In genomic region chr10:90658791-90659190, GRCh38 we compare ENCODE assay signal across 18 cellular contexts.
DNase-seq lines count a peak whose midpoint lies in the region; ATAC-seq, FAIRE-seq and TF ChIP-seq lines count a peak whose summit lies in the region.
"Had no signal": no experiment of that assay in that cellular context is flagged by ENCODE, and none has a peak within 500 bp of the region (broad histone marks: within the 10 kb centered on the region; RNA-seq: fewer than 3 reads in every experiment).

No MANE protein-coding gene starts in this region.

- FAIRE-seq in H1 (lab: Jason Lieb, UNC): peak; percentile 75

- H4K5ac ChIP-seq in IMR-90 (ENCODE audit: low read depth, low read length) (no peak overlapping the region), H1 (ENCODE audit: insufficient read length, low read depth, low read length) (no peak overlapping the region)

- H3K9me3 Mint-ChIP-seq in neural crest cell: peaks cover 6% of the 10 kb centered on the region
- H3K9me3 Mint-ChIP-seq: type B pancreatic cell had no signal

- no peak for TF ChIP-seq POLR2A in IMR-90 (IDR thresholded peaks at IDR 0.05; ENCODE audit: low read depth, low read length)
- no peak for TF ChIP-seq POLR2A in H1 (IDR thresholded peaks at IDR 0.05; ENCODE audit: control extremely low read depth in 1 of 2, low read depth in 2 of 2, low read length in 2 of 2)

- ATAC-seq in IMR-90 (ENCODE audit: low read depth) (no peak), GM21723 (IDR thresholded peaks at IDR 0.05; ENCODE audit: unreplicated experiment) (no peak)

- dilution Hi-C loops in IMR-90 (cut with HindIII; ENCODE audit: low sequenced_read_pairs, unreplicated experiment): no loop called here

- H3K36me3 Mint-ChIP-seq in neural crest cell (ENCODE audit: low read depth): no peaks in the 10 kb centered on the region
- H3K36me3 Mint-ChIP-seq: activated naive CD8-positive, alpha-beta T cell; brain; CD14-positive monocyte; type B pancreatic cell had no signal

- H2AK5ac ChIP-seq in IMR-90 (ENCODE audit: low read depth, low read length) (no peak overlapping the region), H1 (ENCODE audit: low read depth, low read length) (no peak overlapping the region)

- H2BK5ac ChIP-seq in IMR-90 (ENCODE audit: low read depth, low read length, poor library complexity, severe bottlenecking) (no peak overlapping the region), H1 (ENCODE audit: low read depth, low read length) (no peak overlapping the region)

- no peak overlapping the region for H2AK9ac ChIP-seq in IMR-90 (replicated peaks; ENCODE audit: low read depth, low read length, poor library complexity)

- no peak overlapping the region for H2BK12ac ChIP-seq in H1 (ENCODE audit: low read depth, low read length)

- H3K27me3 ChIP-seq in IMR-90 (ENCODE audit: control insufficient read depth, insufficient read depth, low read length): no peaks in the 10 kb centered on the region
- H3K27me3 ChIP-seq in H1 (replicated peaks in 1 of 4; ENCODE audit: control insufficient read depth in 3 of 4, extremely low read depth in 1 of 4, insufficient read depth in 3 of 4, low read length in 3 of 4): no peaks in the 10 kb centered on the region
- no peaks in the 10 kb centered on the region for H3K27me3 ChIP-seq in MG63

- H3K4me1 Mint-ChIP-seq in neural crest cell: no peaks in the 10 kb centered on the region
- H3K4me1 Mint-ChIP-seq: brain, CD14-positive monocyte, naive B cell had no signal

- H3K27me3 Mint-ChIP-seq in neural crest cell (ENCODE audit: low read depth): peaks cover 3% of the 10 kb centered on the region
- H3K27me3 Mint-ChIP-seq: brain, type B pancreatic cell had no signal

- H3K4me2 ChIP-seq in IMR-90 (ENCODE audit: low read depth, low read length) (no peak overlapping the region), H1 (ENCODE audit: insufficient read depth in 1 of 2, low read depth in 2 of 2, low read length in 2 of 2) (no peak overlapping the region)

- peak; percentile 19; the same call in 1 of the 2 replicates for TF ChIP-seq RAD21 in IMR-90 (IDR thresholded peaks at IDR 0.05; ENCODE audit: low read length)
- TF ChIP-seq RAD21 in H1 (IDR thresholded peaks at IDR 0.05 in 1 of 2, conservative IDR thresholded peaks at IDR 0.05 in 1 of 2; ENCODE audit: low read depth in 2 of 2, low read length in 2 of 2): peak; percentile 53 to 56

- WGBS in IMR-90 (ENCODE audit: extremely low coverage in 2 of 2, insufficient read length in 1 of 2), 2 experiments: no CpG with 5 or more reads among the region's 1 CpG
- 88% methylated on average over 1 of the region's 1 CpG; no CpG with 5 or more reads in 1 of the 2 experiments for WGBS in H1 (ENCODE audit: extremely low coverage in 1 of 2, insufficient coverage in 1 of 2, insufficient read length in 1 of 2, insufficient replicate concordance in 2 of 2, low coverage in 1 of 2, low lambda C conversion rate in 2 of 2, missing lambda C conversion rate in 1 of 2), 2 experiments

- no peaks in the 10 kb centered on the region for H3K36me3 ChIP-seq in IMR-90 (ENCODE audit: control insufficient read depth, insufficient read depth, low read length)
- H3K36me3 ChIP-seq in H1 (ENCODE audit: control insufficient read depth in 2 of 4, insufficient read depth in 4 of 4, low read length in 3 of 4): no peaks in the 10 kb centered on the region
- H3K36me3 ChIP-seq in MG63: no peaks in the 10 kb centered on the region
- H3K36me3 ChIP-seq: prostate gland had no signal

- no peak overlapping the region for H3K4me3 Mint-ChIP-seq in neural crest cell
- H3K4me3 Mint-ChIP-seq: activated naive CD8-positive, alpha-beta T cell; brain; CD14-positive monocyte; naive B cell; type B pancreatic cell had no signal

- TF ChIP-seq EP300 in H1 (IDR thresholded peaks at IDR 0.05; ENCODE audit: borderline replicate concordance in 1 of 2, low read depth in 2 of 2, low read length in 2 of 2): no peak

- H3K4ac ChIP-seq in IMR-90 (ENCODE audit: low read depth, low read length) (no peak overlapping the region), H1 (replicated peaks; ENCODE audit: insufficient read length, low read depth, low read length) (no peak overlapping the region)

- H3K79me2 ChIP-seq in H1 (ENCODE audit: control insufficient read depth in 1 of 2, insufficient read depth in 2 of 2, low read length in 2 of 2): no peaks in the 10 kb centered on the region

- H3K18ac ChIP-seq in IMR-90 (ENCODE audit: low read depth, low read length): no peak overlapping the region
- H3K18ac ChIP-seq in H1 (ENCODE audit: extremely low read depth, low read length): no peak overlapping the region

- H2AFZ ChIP-seq in IMR-90 (replicated peaks; ENCODE audit: low read length, poor library complexity) (no peak overlapping the region), H1 (ENCODE audit: low read length) (no peak overlapping the region)

- H3K9ac ChIP-seq in IMR-90 (ENCODE audit: low read depth, low read length) (no peak overlapping the region), H1 (replicated peaks in 1 of 4; ENCODE audit: extremely low read depth in 1 of 4, low read depth in 3 of 4, low read length in 3 of 4) (no peak overlapping the region)

- intact Hi-C loops in IMR-90 (cut with micrococcal nuclease): loop anchor here (10.0 kb wide), 1 partner anchor 864 kb away; no protein-coding TSS in a partner anchor

- H3K14ac ChIP-seq in IMR-90 (replicated peaks; ENCODE audit: low read depth, low read length): no peak overlapping the region
- H3K14ac ChIP-seq in H1 (ENCODE audit: insufficient read length): no peak overlapping the region

- BruUV-seq in IMR-90 (replicated peaks; lab: Mats Ljungman, UMichigan): no TSS peak

- CTCF ChIA-PET in IMR-90 (lab: Yijun Ruan, JAX): interaction anchor here (1.7 kb wide), 1 partner anchor 371 kb away, joined by 5 read pairs; no protein-coding TSS in a partner anchor
- CTCF ChIA-PET in H1 (lab: Charles Lee; ENCODE audit: partially characterized antibody): interaction anchor here (0.6 to 2.1 kb wide), 18 partner anchors 9 to 444 kb away, joined by 3 to 11 read pairs (median 3); no protein-coding TSS in a partner anchor

- no peaks in the 10 kb centered on the region for H3K9me1 ChIP-seq in IMR-90 (ENCODE audit: insufficient read depth, low read length)

- DNase-seq in ELR (ENCODE audit: low read depth): peak; percentile 13
- no peak for DNase-seq in IMR-90
- peak in 1 of 2 experiments; percentile 48 for DNase-seq in H1 (ENCODE audit: low read depth in 1 of 2, low spot score in 2 of 2)
- no peak for DNase-seq in neural crest cell (ENCODE audit: low read depth, low spot score)
- no peak for DNase-seq in NOMO-1 (lab: John Stamatoyannopoulos, UW; ENCODE audit: unreplicated experiment in 2 of 2)
- DNase-seq in MG63: no peak
- DNase-seq in SW 1271 (lab: John Stamatoyannopoulos, UW): no peak
- DNase-seq: activated T-cell treated with anti-CD3 and anti-CD28 coated beads for 4 hours; naive B cell; NCI-H1694 treated with DMSO at 0.1 percent for 48 hours; NCI-H446 treated with DMSO at 0.1 percent for 48 hours; stimulated activated naive CD4-positive, alpha-beta T cell treated with Interleukin-2 at 50 U/mL for 16 hours had no signal

- H2BK120ac ChIP-seq in IMR-90 (ENCODE audit: low read depth, low read length) (no peak overlapping the region), H1 (replicated peaks; ENCODE audit: low read depth, low read length) (no peak overlapping the region)

- no peak overlapping the region for H3K4me3 ChIP-seq in IMR-90 (ENCODE audit: insufficient read depth, low read depth, low read length)
- no peak overlapping the region for H3K4me3 ChIP-seq in H1 (ENCODE audit: extremely low read depth in 1 of 4, insufficient read depth in 2 of 4, low read depth in 3 of 4, low read length in 4 of 4)
- H3K4me3 ChIP-seq in MG63: no peak overlapping the region
- H3K4me3 ChIP-seq: prostate gland had no signal

- in situ Hi-C loops in IMR-90 (cut with MboI; ENCODE audit: low sequenced_read_pairs): no loop called here

- no peak overlapping the region for H3K56ac ChIP-seq in IMR-90 (ENCODE audit: extremely low read depth, insufficient read depth, low read length)
- no peak overlapping the region for H3K56ac ChIP-seq in H1 (replicated peaks; ENCODE audit: insufficient read length, low read depth, low read length)

- no peaks in the 10 kb centered on the region for H3K23me2 ChIP-seq in H1 (ENCODE audit: low read depth, low read length)

- H3K9me3 ChIP-seq in IMR-90 (ENCODE audit: control insufficient read depth, insufficient read depth, low read length) (no peaks in the 10 kb centered on the region), H1 (ENCODE audit: insufficient read depth in 2 of 2, low read depth in 1 of 2, low read length in 1 of 2) (no peaks in the 10 kb centered on the region), MG63 (peaks cover 3% of the 10 kb centered on the region; the same call in 1 of the 2 replicates)
- H3K9me3 ChIP-seq: prostate gland had no signal

- H4K8ac ChIP-seq in IMR-90 (ENCODE audit: low read depth in 2 of 2, low read length in 2 of 2) (no peak overlapping the region), H1 (ENCODE audit: extremely low read depth, insufficient read depth, low read length) (no peak overlapping the region)

- no peak overlapping the region for H3K27ac ChIP-seq in IMR-90 (ENCODE audit: insufficient read depth, low read length)
- no peak overlapping the region for H3K27ac ChIP-seq in H1 (ENCODE audit: low read depth, low read length)
- H3K27ac ChIP-seq: prostate gland had no signal

- H2BK15ac ChIP-seq in IMR-90 (ENCODE audit: low read depth, low read length): no peak overlapping the region
- no peak overlapping the region for H2BK15ac ChIP-seq in H1 (ENCODE audit: low read length)

- TF ChIP-seq CTCF in IMR-90 (conservative IDR thresholded peaks at IDR 0.05; ENCODE audit: low read depth, low read length): no peak
- peak; percentile 47 to 66 (median 64) for TF ChIP-seq CTCF in H1 (IDR thresholded peaks at IDR 0.05; ENCODE audit: control extremely low read depth in 1 of 3, insufficient read depth in 1 of 3, low read depth in 1 of 3, low read length in 3 of 3)
- TF ChIP-seq CTCF in neural crest cell (conservative IDR thresholded peaks at IDR 0.05): peak; percentile 19

- H3K4me1 ChIP-seq in IMR-90 (ENCODE audit: control insufficient read depth, insufficient read depth, low read length): no peaks in the 10 kb centered on the region
- no peaks in the 10 kb centered on the region for H3K4me1 ChIP-seq in H1 (replicated peaks in 1 of 4; ENCODE audit: control insufficient read depth in 3 of 4, insufficient read depth in 4 of 4, low read length in 3 of 4)
- H3K4me1 ChIP-seq: prostate gland had no signal

- H4K91ac ChIP-seq in IMR-90 (ENCODE audit: insufficient read depth, low read depth, low read length) (no peak overlapping the region), H1 (replicated peaks; ENCODE audit: insufficient read length, low read length) (no peak overlapping the region)

- no peaks in the 10 kb centered on the region for H4K20me1 ChIP-seq in IMR-90 (ENCODE audit: insufficient read depth, low read length)
- no peaks in the 10 kb centered on the region for H4K20me1 ChIP-seq in H1 (replicated peaks in 1 of 2; ENCODE audit: control insufficient read depth in 1 of 2, insufficient read depth in 2 of 2, low read length in 2 of 2)

- POLR2A ChIA-PET in IMR-90 (lab: Charles Lee; ENCODE audit: unreplicated experiment): no interaction called here
- POLR2A ChIA-PET in H1 (lab: Charles Lee; ENCODE audit: partially characterized antibody): no interaction called here

- no peak overlapping the region for H3K27ac Mint-ChIP-seq in neural crest cell (ENCODE audit: unreplicated experiment)
- H3K27ac Mint-ChIP-seq: activated naive CD8-positive, alpha-beta T cell; brain; CD14-positive monocyte; naive B cell; type B pancreatic cell had no signal

- H2BK20ac ChIP-seq in IMR-90 (ENCODE audit: low read depth, low read length): no peak overlapping the region
- H2BK20ac ChIP-seq in H1 (ENCODE audit: low read length): no peak overlapping the region

- H3K23ac ChIP-seq in IMR-90 (ENCODE audit: low read depth, low read length) (no peak overlapping the region), H1 (ENCODE audit: insufficient read length) (no peak overlapping the region)

- H3K79me1 ChIP-seq in IMR-90 (ENCODE audit: low read depth in 1 of 2, low read length in 2 of 2) (no peaks in the 10 kb centered on the region), H1 (ENCODE audit: low read depth, low read length) (no peaks in the 10 kb centered on the region)
